In genomic region chr12:24534632-24535031, GRCh38 we compare ENCODE assay signal across 1 cellular context.
TF ChIP-seq lines count a peak whose summit lies in the region.

No MANE protein-coding gene starts in this region.

TF ChIP-seq in GM23338, 12 proteins besides CTCF, POLR2A, EP300 and RAD21 (continued from another document):
- TF ChIP-seq ZNF462 (CRISPR knock-in tag; IDR thresholded peaks at IDR 0.05) = no peak
- no peak for TF ChIP-seq EZH2phosphoT487 (IDR thresholded peaks at IDR 0.05; ENCODE audit: unreplicated experiment)
- TF ChIP-seq CREB1 (CRISPR knock-in tag; IDR thresholded peaks at IDR 0.05; ENCODE audit: low read depth) = no peak
- no peak for TF ChIP-seq ZNF331 (CRISPR knock-in tag; IDR thresholded peaks at IDR 0.05; ENCODE audit: low read depth)
- no peak for TF ChIP-seq EZH2 (IDR thresholded peaks at IDR 0.05; ENCODE audit: low read depth, unreplicated experiment)
- no peak for TF ChIP-seq ETS1 (IDR thresholded peaks at IDR 0.05)
- TF ChIP-seq REST (IDR thresholded peaks at IDR 0.05; ENCODE audit: unreplicated experiment) = no peak
- TF ChIP-seq STAT1 (IDR thresholded peaks at IDR 0.05; ENCODE audit: unreplicated experiment) = no peak
- no peak for TF ChIP-seq NANOG (IDR thresholded peaks at IDR 0.05; ENCODE audit: borderline replicate concordance)
- no peak for TF ChIP-seq POLR2AphosphoS5 (IDR thresholded peaks at IDR 0.05; ENCODE audit: low read depth)
- no peak for TF ChIP-seq ZNF114 (CRISPR knock-in tag; IDR thresholded peaks at IDR 0.05)
TF ChIP-seq in GM23338: peak in this region for 0.
